In genomic region chr2:173149491-173149890, GRCh38 we compare ENCODE assay signal across 11 cellular contexts.
DNase-seq lines count a peak whose midpoint lies in the region; ATAC-seq, FAIRE-seq and TF ChIP-seq lines count a peak whose summit lies in the region.
"Had no signal": no experiment of that assay in that cellular context is flagged by ENCODE, and none has a peak within 500 bp of the region (broad histone marks: within the 10 kb centered on the region; RNA-seq: fewer than 3 reads in every experiment).

No MANE protein-coding gene starts in this region.

- H4K20me1 ChIP-seq in astrocyte (ENCODE audit: insufficient read depth, low read length) = no peaks in the 10 kb centered on the region

- 99 to 100% methylated on average over 1 to 4 of the region's 4 CpGs for WGBS in endodermal cell (ENCODE audit: insufficient coverage in 1 of 2, insufficient read length in 1 of 2), 2 experiments

- no peak for TF ChIP-seq CTCF in astrocyte (IDR thresholded peaks at IDR 0.05; ENCODE audit: insufficient read depth, low read depth, low read length)
- no peak for TF ChIP-seq CTCF in kidney (IDR thresholded peaks at IDR 0.05; ENCODE audit: borderline replicate concordance, extremely low read depth, insufficient read depth)
- TF ChIP-seq CTCF in Caco-2 (IDR thresholded peaks at IDR 0.05; ENCODE audit: insufficient read depth in 1 of 2, low read depth in 1 of 2, low read length in 1 of 2, severe bottlenecking in 1 of 2, unreplicated experiment in 1 of 2) = no peak
- no peak for TF ChIP-seq CTCF in endodermal cell (conservative IDR thresholded peaks at IDR 0.05)

- ATAC-seq in GM21360 (IDR thresholded peaks at IDR 0.05; ENCODE audit: unreplicated experiment) = peak; percentile 54
- peak; percentile 52 for ATAC-seq in HG03520 (IDR thresholded peaks at IDR 0.05; ENCODE audit: unreplicated experiment)
- no peak for ATAC-seq in HG03039 (IDR thresholded peaks at IDR 0.05; ENCODE audit: unreplicated experiment)
- ATAC-seq: naive thymus-derived CD8-positive, alpha-beta T cell had no signal

- H3K27me3 Mint-ChIP-seq in astrocyte (ENCODE audit: low read depth, unreplicated experiment) (no peaks in the 10 kb centered on the region), Caco-2 (ENCODE audit: insufficient read depth, unreplicated experiment) (no peaks in the 10 kb centered on the region), endodermal cell (ENCODE audit: insufficient read depth) (no peaks in the 10 kb centered on the region)

- H3K36me3 ChIP-seq in astrocyte (ENCODE audit: insufficient read depth, low read length) (no peaks in the 10 kb centered on the region), kidney (ENCODE audit: control insufficient read depth in 1 of 2, insufficient read depth in 2 of 2, low read length in 2 of 2) (no peaks in the 10 kb centered on the region), Caco-2 (ENCODE audit: control insufficient read depth, insufficient read depth, low read length) (no peaks in the 10 kb centered on the region), endodermal cell (ENCODE audit: control insufficient read depth, insufficient read depth, low read length) (no peaks in the 10 kb centered on the region)

- DNase-seq in astrocyte (ENCODE audit: low read depth) (no peak), kidney (no peak), Caco-2 (no peak), endodermal cell (no peak)
- DNase-seq in stimulated activated CD8-positive, alpha-beta memory T cell treated with anti-CD3 and anti-CD28 coated beads, Interleukin-2, amount 100 ng/mL, for 1 hour (ENCODE audit: low read depth in 2 of 2) = peak; percentile 9 to 16
- DNase-seq: effector CD8-positive, alpha-beta T cell; PC-9 had no signal

- FAIRE-seq in astrocyte (lab: Jason Lieb, UNC) (no peak), kidney (lab: Jason Lieb, UNC) (no peak)

- H3K4me1 Mint-ChIP-seq in astrocyte (ENCODE audit: low read depth, unreplicated experiment) (peaks cover 42% of the 10 kb centered on the region), Caco-2 (ENCODE audit: low read depth, unreplicated experiment) (no peaks in the 10 kb centered on the region), endodermal cell (peaks cover 33% of the 10 kb centered on the region)

- no peak overlapping the region for H3K4me3 Mint-ChIP-seq in astrocyte (ENCODE audit: unreplicated experiment)
- H3K4me3 Mint-ChIP-seq in Caco-2 (ENCODE audit: unreplicated experiment) = no peak overlapping the region
- H3K4me3 Mint-ChIP-seq in endodermal cell = no peak overlapping the region

- no peak overlapping the region for H2AFZ ChIP-seq in astrocyte (ENCODE audit: low read depth, low read length)
- H2AFZ ChIP-seq: PC-9 had no signal

- H3K36me3 Mint-ChIP-seq in astrocyte (ENCODE audit: low read depth, unreplicated experiment) = no peaks in the 10 kb centered on the region
- H3K36me3 Mint-ChIP-seq in Caco-2 (ENCODE audit: insufficient read depth, unreplicated experiment) = peaks cover 1% of the 10 kb centered on the region
- H3K36me3 Mint-ChIP-seq in endodermal cell (ENCODE audit: low read depth) = peaks cover 4% of the 10 kb centered on the region
- H3K36me3 Mint-ChIP-seq: naive thymus-derived CD8-positive, alpha-beta T cell had no signal

- H3K4me2 ChIP-seq in astrocyte (ENCODE audit: low read length) = peak overlapping the region; percentile 2
- H3K4me2 ChIP-seq: PC-9 had no signal

- H3K27me3 ChIP-seq in astrocyte (ENCODE audit: insufficient read depth, low read length) (no peaks in the 10 kb centered on the region), Caco-2 (replicated peaks; ENCODE audit: control insufficient read depth, insufficient read depth, low read length) (no peaks in the 10 kb centered on the region), endodermal cell (ENCODE audit: control insufficient read depth, insufficient read depth, low read length, poor library complexity, severe bottlenecking) (no peaks in the 10 kb centered on the region)

- H3K9ac ChIP-seq in astrocyte (ENCODE audit: low read length) = no peak overlapping the region
- H3K9ac ChIP-seq in kidney (ENCODE audit: low read length in 2 of 2) = no peak overlapping the region
- H3K9ac ChIP-seq in endodermal cell (ENCODE audit: extremely low read depth, low read length, poor library complexity, severe bottlenecking) = no peak overlapping the region

- POLR2A ChIA-PET in Caco-2 (lab: Charles Lee) = no interaction called here

- no peak overlapping the region for H3K27ac Mint-ChIP-seq in astrocyte (ENCODE audit: unreplicated experiment)
- H3K27ac Mint-ChIP-seq in Caco-2 (ENCODE audit: unreplicated experiment) = no peak overlapping the region
- H3K27ac Mint-ChIP-seq in endodermal cell = no peak overlapping the region

- CTCF ChIA-PET in Caco-2 (lab: Charles Lee) = no interaction called here

- peaks cover 26% of the 10 kb centered on the region for H3K79me2 ChIP-seq in astrocyte (ENCODE audit: insufficient read depth, low read length)

- H3K9me3 Mint-ChIP-seq in astrocyte (ENCODE audit: unreplicated experiment) (no peaks in the 10 kb centered on the region), Caco-2 (ENCODE audit: unreplicated experiment) (peaks cover 3% of the 10 kb centered on the region), endodermal cell (no peaks in the 10 kb centered on the region)
- H3K9me3 Mint-ChIP-seq: naive thymus-derived CD8-positive, alpha-beta T cell had no signal

- no TSS peak for BruUV-seq in Caco-2 (replicated peaks; lab: Mats Ljungman, UMichigan)

- H3K9me3 ChIP-seq in astrocyte (ENCODE audit: insufficient read depth, low read depth, low read length) (no peaks in the 10 kb centered on the region), kidney (ENCODE audit: control insufficient read depth in 1 of 2, low read length in 2 of 2) (no peaks in the 10 kb centered on the region), Caco-2 (no peaks in the 10 kb centered on the region), endodermal cell (ENCODE audit: control insufficient read depth, low read length) (no peaks in the 10 kb centered on the region)

- H3K4me3 ChIP-seq in astrocyte (ENCODE audit: insufficient read depth, low read depth, low read length) (no peak overlapping the region), kidney (ENCODE audit: low read length in 2 of 2) (no peak overlapping the region), Caco-2 (ENCODE audit: low read depth, low read length) (no peak overlapping the region), endodermal cell (ENCODE audit: low read length) (no peak overlapping the region)
- H3K4me3 ChIP-seq: PC-9 had no signal

- H3K4me1 ChIP-seq in astrocyte (ENCODE audit: insufficient read depth, low read length) (peaks cover 35% of the 10 kb centered on the region), kidney (ENCODE audit: control insufficient read depth in 1 of 2, insufficient read depth in 1 of 2, low read depth in 1 of 2, low read length in 2 of 2) (no peaks in the 10 kb centered on the region), Caco-2 (no peaks in the 10 kb centered on the region), endodermal cell (ENCODE audit: control insufficient read depth, insufficient read depth, low read length) (peaks cover 11% of the 10 kb centered on the region)

- intact Hi-C loops in kidney (cut with DNase I) (no loop called here), Caco-2 (cut with micrococcal nuclease; ENCODE audit: unreplicated experiment) (no loop called here)

- H3K27ac ChIP-seq in astrocyte (ENCODE audit: low read depth, low read length) (no peak overlapping the region), kidney (ENCODE audit: low read depth in 2 of 2, low read length in 2 of 2) (no peak overlapping the region), endodermal cell (ENCODE audit: low read depth, low read length) (no peak overlapping the region)
- H3K27ac ChIP-seq: PC-9 had no signal

Comparison
In these comparisons a context has a peak if more than half of its experiments do, and no peak if none do; other contexts are left out.
1. DNase-seq: peak in stimulated activated CD8-positive, alpha-beta memory T cell treated with anti-CD3 and anti-CD28 coated beads, Interleukin-2, amount 100 ng/mL, for 1 hour (2 of 2); none in astrocyte (single experiment), kidney (single experiment), Caco-2 (0 of 2) and endodermal cell (single experiment).